In genomic region chr12:14426792-14427191, GRCh38 we compare ENCODE assay signal across 18 cellular contexts.
A peak's percentile ranks its signal among the peaks of the same experiment; 100 is the strongest.
DNase-seq lines count a peak whose midpoint lies in the region; ATAC-seq and TF ChIP-seq lines count a peak whose summit lies in the region.
"Had no signal": no experiment of that assay in that cellular context is flagged by ENCODE, and none has a peak within 500 bp of the region (broad histone marks: within the 10 kb centered on the region; RNA-seq: fewer than 3 reads in every experiment).

No MANE protein-coding gene starts in this region.

- peaks cover 82% of the 10 kb centered on the region for H3K36me3 Mint-ChIP-seq in activated CD8-positive, alpha-beta T cell treated with anti-CD3 and anti-CD28 coated beads for 36 hours (ENCODE audit: low read depth)
- peaks cover 89% of the 10 kb centered on the region for H3K36me3 Mint-ChIP-seq in activated CD8-positive, alpha-beta T cell treated with anti-CD3 and anti-CD28 coated beads, Interleukin-2, amount 10 ng/mL, durations not matched to agents 7 days and 5 days (ENCODE audit: low read depth)
- H3K36me3 Mint-ChIP-seq in CD4-positive, alpha-beta T cell (ENCODE audit: low read depth) = peaks cover 97% of the 10 kb centered on the region
- peaks cover 15 to 82% (median 78%) of the 10 kb centered on the region in 5 donors for H3K36me3 Mint-ChIP-seq in naive thymus-derived CD4-positive, alpha-beta T cell

- H3K4me1 ChIP-seq in SK-N-SH (ENCODE audit: control insufficient read depth in 1 of 2, insufficient read depth in 2 of 2, low read depth in 1 of 2, low read length in 1 of 2) (peaks cover 0 to 2% of the 10 kb centered on the region in 2 experiments; a peak in 2 of 4 replicates), mesendoderm (ENCODE audit: control insufficient read depth, low read depth, low read length) (no peaks in the 10 kb centered on the region)
- peaks cover 30 to 51% of the 10 kb centered on the region in 2 donors for H3K4me1 ChIP-seq in naive thymus-derived CD4-positive, alpha-beta T cell (ENCODE audit: control insufficient read depth in 2 of 2, insufficient read depth in 2 of 2, low read length in 2 of 2)
- H3K4me1 ChIP-seq: BLaER1 treated with 17β-estradiol and CSF1 and Interleukin-3, amounts not matched to agents 10 nM and 100 nM had no signal

- no peak overlapping the region for H3K4me3 ChIP-seq in SK-N-SH (ENCODE audit: low read depth in 2 of 2, low read length in 1 of 2)
- H3K4me3 ChIP-seq in naive thymus-derived CD4-positive, alpha-beta T cell (ENCODE audit: low read length) = no peak overlapping the region
- H3K4me3 ChIP-seq in mesendoderm (ENCODE audit: low read length) = no peak overlapping the region
- H3K4me3 ChIP-seq: BLaER1 treated with 17β-estradiol and CSF1 and Interleukin-3, amounts not matched to agents 10 nM and 100 nM had no signal

- no peaks in the 10 kb centered on the region for H4K20me1 ChIP-seq in SK-N-SH (ENCODE audit: insufficient read depth)

- TF ChIP-seq CTCF in activated CD8-positive, alpha-beta T cell treated with anti-CD3 and anti-CD28 coated beads for 36 hours (IDR thresholded peaks at IDR 0.05) = no peak
- TF ChIP-seq CTCF in CD4-positive, alpha-beta T cell (IDR thresholded peaks at IDR 0.05) = no peak
- TF ChIP-seq CTCF in SK-N-SH (IDR thresholded peaks at IDR 0.05) = no peak

- no peak for DNase-seq in activated CD8-positive, alpha-beta T cell treated with anti-CD3 and anti-CD28 coated beads for 36 hours
- no peak for DNase-seq in activated CD8-positive, alpha-beta T cell treated with anti-CD3 and anti-CD28 coated beads, Interleukin-2, amount 10 ng/mL, durations not matched to agents 7 days and 5 days
- DNase-seq in CD4-positive, alpha-beta T cell = no peak
- DNase-seq in SK-N-SH (peak; percentile 49), NCI-H128 (lab: John Stamatoyannopoulos, UW; ENCODE audit: unreplicated experiment) (no peak), mesendoderm (no peak)
- DNase-seq in naive thymus-derived CD4-positive, alpha-beta T cell = no peak
- DNase-seq: 8988T; AML-193; CD4-positive, CD25-positive, alpha-beta regulatory T cell; COR-L47; DMS153; DMS79 treated with DMSO at 0.1 percent for 48 hours; EL; GDM1; GOT3; H9 had no signal

- H3K4me3 Mint-ChIP-seq in activated CD8-positive, alpha-beta T cell treated with anti-CD3 and anti-CD28 coated beads for 36 hours = no peak overlapping the region
- no peak overlapping the region for H3K4me3 Mint-ChIP-seq in activated CD8-positive, alpha-beta T cell treated with anti-CD3 and anti-CD28 coated beads, Interleukin-2, amount 10 ng/mL, durations not matched to agents 7 days and 5 days
- H3K4me3 Mint-ChIP-seq in CD4-positive, alpha-beta T cell = no peak overlapping the region
- H3K4me3 Mint-ChIP-seq in naive thymus-derived CD4-positive, alpha-beta T cell = peak overlapping the region in 8 of 10 donors; percentile 6 to 58 (median 31)
- H3K4me3 Mint-ChIP-seq: H9 had no signal

- H2BK15ac ChIP-seq in mesendoderm (replicated peaks; ENCODE audit: low read depth) = no peak overlapping the region

- no peaks in the 10 kb centered on the region for H3K27me3 ChIP-seq in CD4-positive, alpha-beta T cell (ENCODE audit: control insufficient read depth, insufficient read depth, low read length)
- H3K27me3 ChIP-seq in SK-N-SH (ENCODE audit: insufficient read depth) = no peaks in the 10 kb centered on the region
- H3K27me3 ChIP-seq in naive thymus-derived CD4-positive, alpha-beta T cell (ENCODE audit: control insufficient read depth in 2 of 2, insufficient read depth in 2 of 2, low read length in 2 of 2) = no peaks in the 10 kb centered on the region
- no peaks in the 10 kb centered on the region for H3K27me3 ChIP-seq in mesendoderm (ENCODE audit: insufficient read depth, low read length, poor library complexity)
- H3K27me3 ChIP-seq: BLaER1 treated with 17β-estradiol and CSF1 and Interleukin-3, amounts not matched to agents 10 nM and 100 nM had no signal

- no peak overlapping the region for H2BK5ac ChIP-seq in mesendoderm (ENCODE audit: low read length)

- H3K4ac ChIP-seq in mesendoderm (ENCODE audit: low read depth, low read length) = no peak overlapping the region

- H4K5ac ChIP-seq in mesendoderm (ENCODE audit: low read length) = no peak overlapping the region

- peak in 1 of 2 experiments; percentile 94; a peak in 2 of 4 replicates for TF ChIP-seq EP300 in SK-N-SH (IDR thresholded peaks at IDR 0.05; ENCODE audit: borderline replicate concordance in 1 of 2, low read depth in 1 of 2, low read length in 1 of 2)

- no peak overlapping the region for H2BK120ac ChIP-seq in mesendoderm (ENCODE audit: low read depth, low read length)

- no peak overlapping the region for H3K23ac ChIP-seq in mesendoderm (ENCODE audit: low read length)

- ATAC-seq in activated CD8-positive, alpha-beta T cell treated with anti-CD3 and anti-CD28 coated beads for 36 hours = no peak
- no peak for ATAC-seq in activated CD8-positive, alpha-beta T cell treated with anti-CD3 and anti-CD28 coated beads, Interleukin-2, amount 10 ng/mL, durations not matched to agents 7 days and 5 days
- ATAC-seq in CD4-positive, alpha-beta T cell (ENCODE audit: poor library complexity) = no peak
- ATAC-seq in naive thymus-derived CD4-positive, alpha-beta T cell = no peak

- no peak overlapping the region for H3K27ac ChIP-seq in CD4-positive, alpha-beta T cell (ENCODE audit: low read depth, low read length)
- H3K27ac ChIP-seq in SK-N-SH (ENCODE audit: low read depth in 2 of 2, low read length in 1 of 2) = 0 out of 4 replicates have a peak overlapping the region, but pooled peaks of 1 of the 2 experiments have one; percentile 2
- no peak overlapping the region for H3K27ac ChIP-seq in naive thymus-derived CD4-positive, alpha-beta T cell (ENCODE audit: low read depth, low read length)
- H3K27ac ChIP-seq in mesendoderm (ENCODE audit: low read depth, low read length) = no peak overlapping the region
- H3K27ac ChIP-seq: BLaER1 treated with 17β-estradiol and CSF1 and Interleukin-3, amounts not matched to agents 10 nM and 100 nM had no signal

- peaks cover 1% of the 10 kb centered on the region for H3K9me3 ChIP-seq in CD4-positive, alpha-beta T cell (ENCODE audit: control insufficient read depth, low read length)
- H3K9me3 ChIP-seq in SK-N-SH = no peaks in the 10 kb centered on the region
- H3K9me3 ChIP-seq in naive thymus-derived CD4-positive, alpha-beta T cell (ENCODE audit: control insufficient read depth in 2 of 3, low read length in 3 of 3) = peaks cover 0 to under 1% (median 0%) of the 10 kb centered on the region in 3 experiments

- intact Hi-C loops in activated CD8-positive, alpha-beta T cell treated with anti-CD3 and anti-CD28 coated beads for 36 hours (cut with micrococcal nuclease) = no loop called here
- intact Hi-C loops in CD4-positive, alpha-beta T cell (cut with DNase I, micrococcal nuclease) = loop anchor here in 1 of 2 experiments (10.0 kb wide), 1 partner anchor 238 kb away; no protein-coding TSS in a partner anchor
- intact Hi-C loops in naive thymus-derived CD4-positive, alpha-beta T cell (cut with micrococcal nuclease) = no loop called here

- no peak overlapping the region for H3K56ac ChIP-seq in mesendoderm (ENCODE audit: low read length)

- no peak overlapping the region for H3K18ac ChIP-seq in mesendoderm (ENCODE audit: low read length)

- no peak overlapping the region for H2AK5ac ChIP-seq in mesendoderm (ENCODE audit: low read length)

- no peaks in the 10 kb centered on the region for H3F3A ChIP-seq in SK-N-SH (replicated peaks; ENCODE audit: insufficient read depth)

- CTCF ChIA-PET in activated CD8-positive, alpha-beta T cell treated with anti-CD3 and anti-CD28 coated beads for 36 hours (lab: Charles Lee) = no interaction called here
- CTCF ChIA-PET in activated CD8-positive, alpha-beta T cell treated with anti-CD3 and anti-CD28 coated beads, Interleukin-2, amount 10 ng/mL, durations not matched to agents 7 days and 5 days (lab: Charles Lee) = no interaction called here
- CTCF ChIA-PET in CD4-positive, alpha-beta T cell (lab: Charles Lee) = interaction anchor here (1.1 kb wide), 1 partner anchor 24 kb away, joined by 3 read pairs; no protein-coding TSS in a partner anchor
- CTCF ChIA-PET in SK-N-SH (lab: Yijun Ruan, JAX) = interaction anchor here (1.8 kb wide), 1 partner anchor 189 kb away, joined by 6 read pairs; no protein-coding TSS in a partner anchor
- CTCF ChIA-PET in naive thymus-derived CD4-positive, alpha-beta T cell (lab: Charles Lee) = interaction anchor here (0.6 to 1.2 kb wide), 2 partner anchors 42 to 61 kb away, joined by 3 to 4 read pairs; partner anchors contain the start of gene ATF7IP

- H2AFZ ChIP-seq in SK-N-SH (ENCODE audit: low read depth) = no peak overlapping the region

- no peak for TF ChIP-seq RAD21 in SK-N-SH (IDR thresholded peaks at IDR 0.05; ENCODE audit: low read length)

- H3K36me3 ChIP-seq in SK-N-SH (replicated peaks in 1 of 2; ENCODE audit: control insufficient read depth in 1 of 2, insufficient read depth in 2 of 2, low read length in 1 of 2) (peaks cover 34 to 42% of the 10 kb centered on the region in 2 experiments), mesendoderm (ENCODE audit: control insufficient read depth, insufficient read depth, low read length) (no peaks in the 10 kb centered on the region)
- peaks cover 9 to 22% (median 18%) of the 10 kb centered on the region in 3 experiments for H3K36me3 ChIP-seq in naive thymus-derived CD4-positive, alpha-beta T cell (ENCODE audit: control insufficient read depth in 2 of 3, insufficient read depth in 3 of 3, low read length in 3 of 3)

- peaks cover 57% of the 10 kb centered on the region; the same call in 1 of the 2 replicates for H3K79me2 ChIP-seq in SK-N-SH (ENCODE audit: insufficient read depth)
- peaks cover 51% of the 10 kb centered on the region for H3K79me2 ChIP-seq in mesendoderm (ENCODE audit: control insufficient read depth, insufficient read depth, low read length)

- POLR2A ChIA-PET in activated CD8-positive, alpha-beta T cell treated with anti-CD3 and anti-CD28 coated beads for 36 hours (lab: Charles Lee) = interaction anchor here (1.2 to 1.3 kb wide), 2 partner anchors 9 to 55 kb away, joined by 3 read pairs; no protein-coding TSS in a partner anchor
- POLR2A ChIA-PET in activated CD8-positive, alpha-beta T cell treated with anti-CD3 and anti-CD28 coated beads, Interleukin-2, amount 10 ng/mL, durations not matched to agents 7 days and 5 days (lab: Charles Lee) = no interaction called here
- POLR2A ChIA-PET in CD4-positive, alpha-beta T cell (lab: Charles Lee) = no interaction called here
- POLR2A ChIA-PET in SK-N-SH (lab: Yijun Ruan, JAX) = no interaction called here
- POLR2A ChIA-PET in naive thymus-derived CD4-positive, alpha-beta T cell (lab: Charles Lee) = no interaction called here

- H3K4me2 ChIP-seq in SK-N-SH (no peak overlapping the region), mesendoderm (ENCODE audit: low read length) (no peak overlapping the region)
- H3K4me2 ChIP-seq: BLaER1 treated with 17β-estradiol and CSF1 and Interleukin-3, amounts not matched to agents 10 nM and 100 nM had no signal

- no peaks in the 10 kb centered on the region for H3K9me2 ChIP-seq in SK-N-SH

- no peaks in the 10 kb centered on the region for H3K27me3 Mint-ChIP-seq in activated CD8-positive, alpha-beta T cell treated with anti-CD3 and anti-CD28 coated beads for 36 hours
- no peaks in the 10 kb centered on the region for H3K27me3 Mint-ChIP-seq in activated CD8-positive, alpha-beta T cell treated with anti-CD3 and anti-CD28 coated beads, Interleukin-2, amount 10 ng/mL, durations not matched to agents 7 days and 5 days (ENCODE audit: low read depth)
- no peaks in the 10 kb centered on the region for H3K27me3 Mint-ChIP-seq in CD4-positive, alpha-beta T cell
- no peaks in the 10 kb centered on the region for H3K27me3 Mint-ChIP-seq in naive thymus-derived CD4-positive, alpha-beta T cell
- H3K27me3 Mint-ChIP-seq: CD4-positive, CD25-positive, alpha-beta regulatory T cell had no signal

- no peak overlapping the region for H4K8ac ChIP-seq in mesendoderm (ENCODE audit: low read depth, low read length)

- H3K79me1 ChIP-seq in mesendoderm (ENCODE audit: low read length) = peaks cover 10% of the 10 kb centered on the region

- peak overlapping the region; percentile 69 for H3K27ac Mint-ChIP-seq in activated CD8-positive, alpha-beta T cell treated with anti-CD3 and anti-CD28 coated beads for 36 hours
- H3K27ac Mint-ChIP-seq in activated CD8-positive, alpha-beta T cell treated with anti-CD3 and anti-CD28 coated beads, Interleukin-2, amount 10 ng/mL, durations not matched to agents 7 days and 5 days = no peak overlapping the region
- H3K27ac Mint-ChIP-seq in CD4-positive, alpha-beta T cell = peak overlapping the region; percentile 7
- H3K27ac Mint-ChIP-seq in naive thymus-derived CD4-positive, alpha-beta T cell = peak overlapping the region in 4 of 9 donors; percentile 19 to 60 (median 36)
- H3K27ac Mint-ChIP-seq: H9 had no signal

- peaks cover 29% of the 10 kb centered on the region for H3K9me3 Mint-ChIP-seq in activated CD8-positive, alpha-beta T cell treated with anti-CD3 and anti-CD28 coated beads for 36 hours
- peaks cover 40% of the 10 kb centered on the region for H3K9me3 Mint-ChIP-seq in activated CD8-positive, alpha-beta T cell treated with anti-CD3 and anti-CD28 coated beads, Interleukin-2, amount 10 ng/mL, durations not matched to agents 7 days and 5 days (ENCODE audit: insufficient read depth)
- no peaks in the 10 kb centered on the region for H3K9me3 Mint-ChIP-seq in CD4-positive, alpha-beta T cell
- H3K9me3 Mint-ChIP-seq in naive thymus-derived CD4-positive, alpha-beta T cell = peaks cover 2 to 37% (median 12%) of the 10 kb centered on the region in 11 donors

- H3K4me1 Mint-ChIP-seq in activated CD8-positive, alpha-beta T cell treated with anti-CD3 and anti-CD28 coated beads for 36 hours (ENCODE audit: low read depth) = peaks cover 68% of the 10 kb centered on the region
- H3K4me1 Mint-ChIP-seq in activated CD8-positive, alpha-beta T cell treated with anti-CD3 and anti-CD28 coated beads, Interleukin-2, amount 10 ng/mL, durations not matched to agents 7 days and 5 days (ENCODE audit: low read depth) = peaks cover 37% of the 10 kb centered on the region
- peaks cover 88% of the 10 kb centered on the region for H3K4me1 Mint-ChIP-seq in CD4-positive, alpha-beta T cell (ENCODE audit: low read depth)
- H3K4me1 Mint-ChIP-seq in naive thymus-derived CD4-positive, alpha-beta T cell = peaks cover 46 to 95% (median 83%) of the 10 kb centered on the region in 7 donors

- H3K9ac ChIP-seq in SK-N-SH (no peak overlapping the region), mesendoderm (ENCODE audit: low read length) (no peak overlapping the region)
- H3K9ac ChIP-seq: BLaER1 treated with 17β-estradiol and CSF1 and Interleukin-3, amounts not matched to agents 10 nM and 100 nM had no signal

Comparison
In these comparisons a context has a peak if more than half of its experiments do, and no peak if none do; other contexts are left out.
1. H3K4me3 Mint-ChIP-seq: peak in naive thymus-derived CD4-positive, alpha-beta T cell (8 of 10); none in activated CD8-positive, alpha-beta T cell treated with anti-CD3 and anti-CD28 coated beads for 36 hours (single experiment), activated CD8-positive, alpha-beta T cell treated with anti-CD3 and anti-CD28 coated beads, Interleukin-2, amount 10 ng/mL, durations not matched to agents 7 days and 5 days (single experiment) and CD4-positive, alpha-beta T cell (single experiment).
2. CTCF ChIA-PET loops: an anchor here in CD4-positive, alpha-beta T cell (1.1 kb wide), SK-N-SH (1.8 kb wide) and naive thymus-derived CD4-positive, alpha-beta T cell (0.6 to 1.2 kb wide); none called in activated CD8-positive, alpha-beta T cell treated with anti-CD3 and anti-CD28 coated beads for 36 hours and activated CD8-positive, alpha-beta T cell treated with anti-CD3 and anti-CD28 coated beads, Interleukin-2, amount 10 ng/mL, durations not matched to agents 7 days and 5 days.